9 cellular contexts compared by ENCODE assay signal in the genomic region with DNA sequence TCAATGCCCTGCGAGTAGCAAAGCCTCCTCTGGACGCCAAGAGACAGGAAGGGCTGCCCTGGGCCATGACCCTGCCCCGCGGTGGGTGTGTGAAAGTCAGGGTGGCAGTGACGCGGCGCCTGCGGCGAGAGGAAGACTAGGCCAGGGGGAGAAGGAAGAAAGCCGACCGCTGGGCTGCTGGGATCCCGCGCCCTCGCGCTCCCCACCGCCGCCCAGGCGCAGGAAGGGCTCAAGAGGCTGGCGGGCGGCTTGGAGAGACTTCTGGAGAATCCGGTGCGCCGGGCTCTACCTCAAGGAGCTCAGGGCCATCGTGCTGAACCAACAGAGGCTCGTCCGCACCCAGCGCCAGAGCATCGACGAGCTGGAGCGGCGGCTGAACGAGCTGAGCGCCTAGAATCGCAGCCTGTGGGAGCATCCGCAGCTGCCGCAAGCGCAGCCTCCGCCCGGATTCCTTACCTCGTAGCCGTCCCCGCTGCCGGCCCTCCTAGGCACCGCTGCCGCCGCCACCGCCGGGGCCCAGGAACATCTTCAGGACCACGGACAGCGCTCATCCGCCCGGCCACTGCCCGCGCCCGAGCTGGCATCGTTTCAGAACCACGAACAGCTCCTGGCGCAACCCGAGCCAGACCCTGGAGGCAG.
DNase-seq lines count a peak whose midpoint lies in the region; ATAC-seq, FAIRE-seq and TF ChIP-seq lines count a peak whose summit lies in the region.
"Had no signal": no experiment of that assay in that cellular context is flagged by ENCODE, and none has a peak within 500 bp of the region (broad histone marks: within the 10 kb centered on the region; RNA-seq: fewer than 3 reads in every experiment).

No MANE protein-coding gene starts in this region.

- H3K4me3 ChIP-seq in colonic mucosa: no peak overlapping the region
- H3K4me3 ChIP-seq: SK-N-MC had no signal

- DNase-seq in GM18507 (ENCODE audit: extremely low spot score, insufficient read length, low read depth) (peak; percentile 44), NCI-H1105 (lab: John Stamatoyannopoulos, UW) (peak; percentile 57), colonic mucosa (peak; percentile 82), left colon (peak; percentile 59 to 88)
- peak; percentile 56 for DNase-seq in activated CD4-positive, alpha-beta T cell treated with anti-CD3 and anti-CD28 coated beads, Interleukin-2, amount 50 U/mL, for 24 hours (ENCODE audit: low read depth in 1 of 2, low spot score in 1 of 2)
- DNase-seq in stimulated activated CD4-positive, alpha-beta T cell treated with anti-CD3 and anti-CD28 coated beads, Interleukin-2, amount 100 ng/mL, for 4 hours (ENCODE audit: low read depth): peak; percentile 50

- H3K4me1 ChIP-seq in colonic mucosa: no peaks in the 10 kb centered on the region

- ATAC-seq in left colon: peak; percentile 93
- no peak for ATAC-seq in HG02852 (IDR thresholded peaks at IDR 0.05; ENCODE audit: unreplicated experiment)
- no peak for ATAC-seq in HG02884 (IDR thresholded peaks at IDR 0.05; ENCODE audit: unreplicated experiment)

- no peaks in the 10 kb centered on the region for H3K9me3 ChIP-seq in colonic mucosa

- intact Hi-C loops in colonic mucosa (cut with DNase I) (no loop called here), left colon (cut with DNase I, micrococcal nuclease) (no loop called here)

- H3K9ac ChIP-seq in colonic mucosa (ENCODE audit: low read depth in 2 of 2, low read length in 2 of 2): no peak overlapping the region

- no peak for TF ChIP-seq CTCF in colonic mucosa (IDR thresholded peaks at IDR 0.05)

- no peak overlapping the region for H3K27ac ChIP-seq in colonic mucosa
- H3K27ac ChIP-seq: SK-N-MC had no signal

- FAIRE-seq in GM18507 (lab: Jason Lieb, UNC): peak; percentile 61

- no peaks in the 10 kb centered on the region for H3K36me3 ChIP-seq in colonic mucosa

- H3K27me3 ChIP-seq in colonic mucosa: no peaks in the 10 kb centered on the region
